Comparison of ENCODE assay signal across 8 cellular contexts in genomic region chr12:96241484-96242256, GRCh38. TPM values are rescaled to one million over a fixed set of nuclear protein-coding genes. Genes with fewer than 3 reads are reported as not detected.
A peak's percentile ranks its signal among the peaks of the same experiment; 100 is the strongest.
DNase-seq lines count a peak whose midpoint lies in the region; ATAC-seq and TF ChIP-seq lines count a peak whose summit lies in the region.

No MANE protein-coding gene starts in this region.

- TF ChIP-seq CTCF in heart left ventricle (IDR thresholded peaks at IDR 0.05) (no peak), WERI-Rb-1 (IDR thresholded peaks at IDR 0.05; ENCODE audit: low read depth, low read length) (no peak)

- no peaks in the 10 kb centered on the region for H3K9me3 Mint-ChIP-seq in IgD-negative memory B cell

- H3K27me3 ChIP-seq in heart left ventricle (no peaks in the 10 kb centered on the region), WERI-Rb-1 (ENCODE audit: insufficient read depth, low read depth, severe bottlenecking) (no peaks in the 10 kb centered on the region)

- WGBS in heart left ventricle, 4 donors, result 35 to 56% (median 40%) methylated on average over 13 of the region's 13 CpGs

- no peaks in the 10 kb centered on the region for H3K9me3 ChIP-seq in heart left ventricle
- H3K9me3 ChIP-seq in WERI-Rb-1 (ENCODE audit: severe bottlenecking), result no peaks in the 10 kb centered on the region

- TF ChIP-seq POLR2A in heart left ventricle (IDR thresholded peaks at IDR 0.05), result no peak

- peak overlapping the region in 1 of 12 donors; percentile 27 for H3K4me3 ChIP-seq in heart left ventricle
- no peak overlapping the region for H3K4me3 ChIP-seq in WERI-Rb-1 (ENCODE audit: low read depth, low read length)

- H3K36me3 Mint-ChIP-seq in IgD-negative memory B cell, result no peaks in the 10 kb centered on the region

- no peaks in the 10 kb centered on the region for H3K27me3 Mint-ChIP-seq in IgD-negative memory B cell

- H3K36me3 ChIP-seq in heart left ventricle (peaks cover 0 to 20% (median 3%) of the 10 kb centered on the region in 9 donors), WERI-Rb-1 (no peaks in the 10 kb centered on the region)

- intact Hi-C loops in heart left ventricle (cut with DNase I), result loop anchor here in 1 of 10 donors (10.0 kb wide), 1 partner anchor 153 kb away; no protein-coding TSS in a partner anchor

- H3K27ac ChIP-seq in heart left ventricle (peak overlapping the region; percentile 20 to 90 (median 76)), WERI-Rb-1 (no peak overlapping the region)

- H3K4me1 ChIP-seq in heart left ventricle, result peaks cover 15 to 83% (median 65%) of the 10 kb centered on the region in 12 donors

- peak; percentile 64 for DNase-seq in activated T-cell treated with anti-CD3 and anti-CD28 coated beads, Interleukin-2, amount 50 U/mL, for 1 hour
- DNase-seq in heart left ventricle (peak in 4 of 5 donors; percentile 45 to 65 (median 60)), WERI-Rb-1 (no peak), superior temporal gyrus (ENCODE audit: extremely low spot score) (no peak), NOMO-1 (lab: John Stamatoyannopoulos, UW; ENCODE audit: unreplicated experiment in 2 of 2) (no peak), NCI-H1048 (lab: John Stamatoyannopoulos, UW) (no peak)
- DNase-seq in stimulated activated CD4-positive, alpha-beta T cell treated with anti-CD3 and anti-CD28 coated beads, TNF-alpha, amount 100 ng/mL, for 4 hours (ENCODE audit: low read depth in 3 of 3), result peak in 2 of 3 experiments; percentile 26 to 37

- H3K4me1 Mint-ChIP-seq in IgD-negative memory B cell, result peaks cover 5 to 31% (median 20%) of the 10 kb centered on the region in 3 donors

- H3K27ac Mint-ChIP-seq in IgD-negative memory B cell, result peak overlapping the region; percentile 32 to 75 (median 72)

- ATAC-seq in heart left ventricle, result peak in 3 of 4 donors; percentile 50 to 79 (median 50)

- H3K4me3 Mint-ChIP-seq in IgD-negative memory B cell, result peak overlapping the region in 2 of 4 donors; percentile 53 to 66

RNA-seq across cellular contexts. Expression of gene ELK3, which starts 47.5 kb away (rescaled TPM):
- polyA plus RNA-seq in IgD-negative memory B cell (17.9 TPM), heart left ventricle (10 to 100 TPM in 1 of 2 donors, 1 to 10 TPM in 1; 5.7 to 20.7 TPM)
- total RNA-seq in heart left ventricle, result 10 to 100 TPM; 14.3 to 42.3 (median 18.6) TPM

Comparison
In these comparisons a context has a peak if more than half of its experiments do, and no peak if none do; other contexts are left out.
1. DNase-seq: peak in activated T-cell treated with anti-CD3 and anti-CD28 coated beads, Interleukin-2, amount 50 U/mL, for 1 hour (single experiment), heart left ventricle (4 of 5) and stimulated activated CD4-positive, alpha-beta T cell treated with anti-CD3 and anti-CD28 coated beads, TNF-alpha, amount 100 ng/mL, for 4 hours (2 of 3); none in WERI-Rb-1 (single experiment), superior temporal gyrus (single experiment), NOMO-1 (0 of 2) and NCI-H1048 (single experiment).